8 cellular contexts compared by ENCODE assay signal in genomic region chr14:75147423-75148071, GRCh38. TPM values are rescaled to one million over a fixed set of nuclear protein-coding genes. Genes with fewer than 3 reads are reported as not detected.
A peak's percentile ranks its signal among the peaks of the same experiment; 100 is the strongest.
DNase-seq lines count a peak whose midpoint lies in the region; ATAC-seq and TF ChIP-seq lines count a peak whose summit lies in the region.

No MANE protein-coding gene starts in this region.

- no peaks in the 10 kb centered on the region for H3K9me3 ChIP-seq in upper lobe of left lung

- TF ChIP-seq POLR2A in upper lobe of left lung (IDR thresholded peaks at IDR 0.05), result peak in 2 of 4 donors; percentile 22 to 41

- no peak overlapping the region for H3K4me3 ChIP-seq in upper lobe of left lung

- peak overlapping the region; percentile 19; the same call in 1 of the 2 replicates for H3K27ac ChIP-seq in RWPE1
- peak overlapping the region; percentile 56 to 87 (median 78) for H3K27ac ChIP-seq in upper lobe of left lung

- peak; percentile 96 for DNase-seq in COLO829 (ENCODE audit: low spot score)
- no peak for DNase-seq in RWPE1 (ENCODE audit: low spot score)
- DNase-seq in mucosa of gallbladder (ENCODE audit: low spot score), result peak; percentile 75
- DNase-seq in upper lobe of left lung, result peak in 1 of 2 donors; percentile 84

- H3K36me3 ChIP-seq in upper lobe of left lung, result peaks cover 0 to 35% (median 7%) of the 10 kb centered on the region in 4 donors

- H3K27me3 ChIP-seq in upper lobe of left lung, result no peaks in the 10 kb centered on the region

- TF ChIP-seq CTCF in RWPE1 (conservative IDR thresholded peaks at IDR 0.05; ENCODE audit: low read depth) (no peak), upper lobe of left lung (IDR thresholded peaks at IDR 0.05) (peak in 4 of 6 experiments; percentile 25 to 58 (median 34))

- peak in 1 of 4 donors; percentile 35 for TF ChIP-seq EP300 in upper lobe of left lung (IDR thresholded peaks at IDR 0.05)

- peak; percentile 85 for ATAC-seq in esophagus mucosa
- peak; percentile 88 to 92 for ATAC-seq in upper lobe of left lung (ENCODE audit: low FRiP score in 2 of 2)
- ATAC-seq in GM18511 (IDR thresholded peaks at IDR 0.05; ENCODE audit: unreplicated experiment), result no peak
- no peak for ATAC-seq in HG03159 (IDR thresholded peaks at IDR 0.05; ENCODE audit: unreplicated experiment)
- no peak for ATAC-seq in HG03135 (IDR thresholded peaks at IDR 0.05; ENCODE audit: unreplicated experiment)

- POLR2A ChIA-PET in RWPE1 (lab: Yijun Ruan, JAX; ENCODE audit: low non-redundant PET), result no interaction called here

- H3K4me1 ChIP-seq in upper lobe of left lung, result peaks cover 40 to 69% (median 51%) of the 10 kb centered on the region in 4 donors

- CTCF ChIA-PET in RWPE1 (lab: Yijun Ruan, JAX), result interaction anchor here (0.7 to 0.8 kb wide), 3 partner anchors 8 to 413 kb away, joined by 3 to 4 read pairs (median 3); no protein-coding TSS in a partner anchor

- 45 to 61% methylated on average over 8 to 13 of the region's 13 CpGs for WGBS in upper lobe of left lung, 2 donors

RNA-seq across cellular contexts. Expression of gene NEK9, which starts 20.7 kb away (rescaled TPM):
- total RNA-seq in esophagus mucosa (31.2 TPM), mucosa of gallbladder (119 TPM), upper lobe of left lung (10 to 100 TPM; 37.5 to 96.4 (median 78.9) TPM)

RNA-seq across cellular contexts. Expression of gene TMED10, which starts 28.9 kb away (rescaled TPM):
- 293 TPM for total RNA-seq in esophagus mucosa
- total RNA-seq in mucosa of gallbladder, result 390 TPM
- total RNA-seq in upper lobe of left lung, result 100 to 1,000 TPM in 4 of 6 donors, 10 to 100 TPM in 2; 72.3 to 314 (median 186) TPM

Comparison
In these comparisons a context has a peak if more than half of its experiments do, and no peak if none do; other contexts are left out.
1. ATAC-seq: peak in esophagus mucosa (single experiment) and upper lobe of left lung (2 of 2); none in GM18511 (single experiment), HG03159 (single experiment) and HG03135 (single experiment).